19 cellular contexts compared by ENCODE assay signal in the genomic region with DNA sequence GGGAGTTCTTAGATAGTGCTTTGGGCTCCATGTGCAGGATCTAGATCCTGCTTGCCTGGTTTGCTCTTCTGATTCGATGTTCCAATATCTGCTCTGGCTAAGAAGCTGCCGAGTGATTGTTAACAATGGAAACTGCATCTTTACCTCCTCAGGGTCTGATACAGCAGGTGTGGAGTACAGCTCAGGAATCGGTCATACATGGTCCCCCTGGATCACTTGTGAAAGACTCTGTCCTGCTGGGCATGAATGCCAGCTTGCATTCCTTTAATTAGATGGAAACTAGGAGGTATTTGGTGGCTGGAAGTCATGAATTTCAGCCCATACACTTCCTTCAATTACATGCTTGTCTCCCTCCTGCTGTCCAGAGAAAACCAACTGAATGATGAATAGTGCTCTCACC.
DNase-seq lines count a peak whose midpoint lies in the region; ATAC-seq, FAIRE-seq and TF ChIP-seq lines count a peak whose summit lies in the region.
"Had no signal": no experiment of that assay in that cellular context is flagged by ENCODE, and none has a peak within 500 bp of the region (broad histone marks: within the 10 kb centered on the region; RNA-seq: fewer than 3 reads in every experiment).

No MANE protein-coding gene starts in this region.

- TF ChIP-seq RAD21 in H1 (IDR thresholded peaks at IDR 0.05 in 1 of 2, conservative IDR thresholded peaks at IDR 0.05 in 1 of 2; ENCODE audit: low read depth in 2 of 2, low read length in 2 of 2): no peak

- H2BK20ac ChIP-seq in H1 (ENCODE audit: low read length): no peak overlapping the region

- no peak for TF ChIP-seq POLR2A in H1 (IDR thresholded peaks at IDR 0.05; ENCODE audit: control extremely low read depth in 1 of 2, low read depth in 2 of 2, low read length in 2 of 2)

- H3K9ac ChIP-seq in H1 (replicated peaks in 1 of 4; ENCODE audit: extremely low read depth in 1 of 4, low read depth in 3 of 4, low read length in 3 of 4) (no peak overlapping the region), MM.1S (ENCODE audit: low read length) (no peak overlapping the region)

- H3K27me3 ChIP-seq in H1 (replicated peaks in 1 of 4; ENCODE audit: control insufficient read depth in 3 of 4, extremely low read depth in 1 of 4, insufficient read depth in 3 of 4, low read length in 3 of 4) (no peaks in the 10 kb centered on the region), MM.1S (replicated peaks; ENCODE audit: insufficient read depth, low read length) (no peaks in the 10 kb centered on the region)

- no peak for TF ChIP-seq EP300 in H1 (IDR thresholded peaks at IDR 0.05; ENCODE audit: borderline replicate concordance in 1 of 2, low read depth in 2 of 2, low read length in 2 of 2)

- no peaks in the 10 kb centered on the region for H4K20me1 ChIP-seq in H1 (replicated peaks in 1 of 2; ENCODE audit: control insufficient read depth in 1 of 2, insufficient read depth in 2 of 2, low read length in 2 of 2)
- H4K20me1 ChIP-seq in MM.1S (ENCODE audit: insufficient read depth, low read length): no peaks in the 10 kb centered on the region

- no peak overlapping the region for H2BK5ac ChIP-seq in H1 (ENCODE audit: low read depth, low read length)

- TF ChIP-seq CTCF in H1 (IDR thresholded peaks at IDR 0.05; ENCODE audit: control extremely low read depth in 1 of 3, insufficient read depth in 1 of 3, low read depth in 1 of 3, low read length in 3 of 3) (no peak), MM.1S (IDR thresholded peaks at IDR 0.05; ENCODE audit: low read length) (no peak)

- H3K23me2 ChIP-seq in H1 (ENCODE audit: low read depth, low read length): no peaks in the 10 kb centered on the region

- no peak overlapping the region for H2BK15ac ChIP-seq in H1 (ENCODE audit: low read length)

- H3K79me2 ChIP-seq in H1 (ENCODE audit: control insufficient read depth in 1 of 2, insufficient read depth in 2 of 2, low read length in 2 of 2): no peaks in the 10 kb centered on the region
- H3K79me2 ChIP-seq in MM.1S (ENCODE audit: low read length): no peaks in the 10 kb centered on the region

- H3K36me3 ChIP-seq in H1 (ENCODE audit: control insufficient read depth in 2 of 4, insufficient read depth in 4 of 4, low read length in 3 of 4): no peaks in the 10 kb centered on the region
- no peaks in the 10 kb centered on the region for H3K36me3 ChIP-seq in mesodermal cell (ENCODE audit: control insufficient read depth, insufficient read depth, low read length)
- H3K36me3 ChIP-seq in MM.1S (replicated peaks; ENCODE audit: insufficient read depth, low read length): no peaks in the 10 kb centered on the region

- no peaks in the 10 kb centered on the region for H3K4me1 Mint-ChIP-seq in stimulated activated memory B cell treated with anti-CD40 and anti-IgM and Interleukin-4, amounts not matched to agents 10 μg/mL and 1 μg/mL and 100 μg/mL, for 72 hours

- no peak for FAIRE-seq in H1 (lab: Jason Lieb, UNC)
- FAIRE-seq: D721Med, GM12878 had no signal

- H3K9me2 ChIP-seq in MM.1S (replicated peaks; ENCODE audit: insufficient read depth, low read length): no peaks in the 10 kb centered on the region

- H4K5ac ChIP-seq in H1 (ENCODE audit: insufficient read length, low read depth, low read length): no peak overlapping the region

- H2BK120ac ChIP-seq in H1 (replicated peaks; ENCODE audit: low read depth, low read length): no peak overlapping the region

- no peak overlapping the region for H3K4me3 Mint-ChIP-seq in stimulated activated memory B cell treated with anti-CD40 and anti-IgM and Interleukin-4, amounts not matched to agents 10 μg/mL and 1 μg/mL and 100 μg/mL, for 72 hours
- H3K4me3 Mint-ChIP-seq: CD4-positive, alpha-beta T cell had no signal

- no peaks in the 10 kb centered on the region for H3K9me3 ChIP-seq in H1 (ENCODE audit: insufficient read depth in 2 of 2, low read depth in 1 of 2, low read length in 1 of 2)
- H3K9me3 ChIP-seq in mesodermal cell (ENCODE audit: control insufficient read depth, low read length): no peaks in the 10 kb centered on the region
- H3K9me3 ChIP-seq in MM.1S (replicated peaks; ENCODE audit: insufficient read depth, low read length): no peaks in the 10 kb centered on the region
- H3K9me3 ChIP-seq: A549, Caco-2, HAP-1 had no signal

- H3K4ac ChIP-seq in H1 (replicated peaks; ENCODE audit: insufficient read length, low read depth, low read length): no peak overlapping the region

- H3F3A ChIP-seq in MM.1S (ENCODE audit: insufficient read depth, low read length): no peaks in the 10 kb centered on the region

- DNase-seq in DMS 273 (lab: John Stamatoyannopoulos, UW; ENCODE audit: unreplicated experiment) (peak; percentile 5), DMS 273 treated with DMSO at 0.1 percent for 48 hours (lab: John Stamatoyannopoulos, UW) (no peak), H1 (ENCODE audit: low read depth in 1 of 2, low spot score in 2 of 2) (no peak), MM.1S (no peak), T1000 (lab: John Stamatoyannopoulos, UW) (no peak), NCI-H2171 (lab: John Stamatoyannopoulos, UW) (no peak)
- DNase-seq: AML-193; Caco-2; CD4-positive, alpha-beta T cell; DMS79 treated with DMSO at 0.1 percent for 48 hours; GF-D8 had no signal

- H2AFZ ChIP-seq in H1 (ENCODE audit: low read length) (no peak overlapping the region), MM.1S (ENCODE audit: low read length) (no peak overlapping the region)

- no peak overlapping the region for H2BK12ac ChIP-seq in H1 (ENCODE audit: low read depth, low read length)

- POLR2A ChIA-PET in H1 (lab: Charles Lee; ENCODE audit: partially characterized antibody): interaction anchor here (1.0 kb wide), 1 partner anchor 95 kb away, joined by 3 read pairs; the partner anchor contains the start of gene CHRNA7

- peak; percentile 36 for ATAC-seq in stimulated activated memory B cell treated with anti-CD40 and anti-IgM and Interleukin-4, amounts not matched to agents 10 μg/mL and 1 μg/mL and 100 μg/mL, for 72 hours
- ATAC-seq: A549, GM12878 had no signal

- no peaks in the 10 kb centered on the region for H3K79me1 ChIP-seq in H1 (ENCODE audit: low read depth, low read length)

- peaks cover 8% of the 10 kb centered on the region for H3K27me3 Mint-ChIP-seq in stimulated activated memory B cell treated with anti-CD40 and anti-IgM and Interleukin-4, amounts not matched to agents 10 μg/mL and 1 μg/mL and 100 μg/mL, for 72 hours

- H2AK5ac ChIP-seq in H1 (ENCODE audit: low read depth, low read length): no peak overlapping the region

- H3K27ac ChIP-seq in H1 (ENCODE audit: low read depth, low read length) (no peak overlapping the region), mesodermal cell (ENCODE audit: low read depth, low read length, severe bottlenecking) (peak overlapping the region; percentile 4), MM.1S (ENCODE audit: low read length) (no peak overlapping the region)
- H3K27ac ChIP-seq: 22Rv1, A549, C4-2B had no signal

- H3K4me1 ChIP-seq in H1 (replicated peaks in 1 of 4; ENCODE audit: control insufficient read depth in 3 of 4, insufficient read depth in 4 of 4, low read length in 3 of 4) (peaks cover 0 to 7% (median 0%) of the 10 kb centered on the region in 4 experiments; a peak in 1 of 7 replicates), mesodermal cell (ENCODE audit: control insufficient read depth, insufficient read depth, low read length, poor library complexity, severe bottlenecking) (peaks cover 14% of the 10 kb centered on the region), MM.1S (ENCODE audit: low read length) (no peaks in the 10 kb centered on the region)
- H3K4me1 ChIP-seq: A549, Caco-2, HAP-1 had no signal

- no peaks in the 10 kb centered on the region for H3K36me3 Mint-ChIP-seq in stimulated activated memory B cell treated with anti-CD40 and anti-IgM and Interleukin-4, amounts not matched to agents 10 μg/mL and 1 μg/mL and 100 μg/mL, for 72 hours

- H3K9me3 Mint-ChIP-seq in stimulated activated memory B cell treated with anti-CD40 and anti-IgM and Interleukin-4, amounts not matched to agents 10 μg/mL and 1 μg/mL and 100 μg/mL, for 72 hours: no peaks in the 10 kb centered on the region
- H3K9me3 Mint-ChIP-seq: CD4-positive, alpha-beta T cell had no signal

- WGBS in H1 (ENCODE audit: extremely low coverage in 1 of 2, insufficient coverage in 1 of 2, insufficient read length in 1 of 2, insufficient replicate concordance in 2 of 2, low coverage in 1 of 2, low lambda C conversion rate in 2 of 2, missing lambda C conversion rate in 1 of 2), 2 experiments: 93% methylated on average over 3 of the region's 3 CpGs; no CpG with 5 or more reads in 1 of the 2 experiments
- WGBS in mesodermal cell (ENCODE audit: insufficient coverage in 2 of 2), 2 experiments: 80 to 88% methylated on average over 2 to 3 of the region's 3 CpGs

- H3K27ac Mint-ChIP-seq in stimulated activated memory B cell treated with anti-CD40 and anti-IgM and Interleukin-4, amounts not matched to agents 10 μg/mL and 1 μg/mL and 100 μg/mL, for 72 hours: no peak overlapping the region
- H3K27ac Mint-ChIP-seq: CD4-positive, alpha-beta T cell had no signal

- no peak overlapping the region for H4K91ac ChIP-seq in H1 (replicated peaks; ENCODE audit: insufficient read length, low read length)

- CTCF ChIA-PET in H1 (lab: Charles Lee; ENCODE audit: partially characterized antibody): no interaction called here

- H4K8ac ChIP-seq in H1 (ENCODE audit: extremely low read depth, insufficient read depth, low read length): no peak overlapping the region

- H3K18ac ChIP-seq in H1 (ENCODE audit: extremely low read depth, low read length): no peak overlapping the region

- no peak overlapping the region for H3K56ac ChIP-seq in H1 (replicated peaks; ENCODE audit: insufficient read length, low read depth, low read length)

- H3K4me2 ChIP-seq in H1 (ENCODE audit: insufficient read depth in 1 of 2, low read depth in 2 of 2, low read length in 2 of 2): no peak overlapping the region
- no peak overlapping the region for H3K4me2 ChIP-seq in MM.1S (ENCODE audit: low read depth, low read length)
- H3K4me2 ChIP-seq: A549 had no signal

- H3K23ac ChIP-seq in H1 (ENCODE audit: insufficient read length): no peak overlapping the region

- H3K4me3 ChIP-seq in H1 (ENCODE audit: extremely low read depth in 1 of 4, insufficient read depth in 2 of 4, low read depth in 3 of 4, low read length in 4 of 4): no peak overlapping the region
- no peak overlapping the region for H3K4me3 ChIP-seq in mesodermal cell (ENCODE audit: extremely low read depth, insufficient read depth, low read length, poor library complexity, severe bottlenecking)
- no peak overlapping the region for H3K4me3 ChIP-seq in MM.1S (ENCODE audit: low read length)
- H3K4me3 ChIP-seq: A549, GM12878, HAP-1 had no signal

- H3K14ac ChIP-seq in H1 (ENCODE audit: insufficient read length): no peak overlapping the region

TF ChIP-seq in H1, 55 proteins besides CTCF, POLR2A, EP300 and RAD21 (continues in another document):
- no peak for TF ChIP-seq CEBPB (IDR thresholded peaks at IDR 0.05; ENCODE audit: low read depth, low read length)
- no peak for TF ChIP-seq YY1 (IDR thresholded peaks at IDR 0.05; ENCODE audit: low read depth, low read length)
- TF ChIP-seq, protein P1, sequence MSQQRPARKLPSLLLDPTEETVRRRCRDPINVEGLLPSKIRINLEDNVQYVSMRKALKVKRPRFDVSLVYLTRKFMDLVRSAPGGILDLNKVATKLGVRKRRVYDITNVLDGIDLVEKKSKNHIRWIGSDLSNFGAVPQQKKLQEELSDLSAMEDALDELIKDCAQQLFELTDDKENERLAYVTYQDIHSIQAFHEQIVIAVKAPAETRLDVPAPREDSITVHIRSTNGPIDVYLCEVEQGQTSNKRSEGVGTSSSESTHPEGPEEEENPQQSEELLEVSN (IDR thresholded peaks at IDR 0.05): no peak
